Comparison of ENCODE assay signal across 8 cellular contexts in genomic region chr1:167936068-167936929, GRCh38. TPM values are rescaled to one million over a fixed set of nuclear protein-coding genes. Genes with fewer than 3 reads are reported as not detected.
DNase-seq lines count a peak whose midpoint lies in the region; ATAC-seq and TF ChIP-seq lines count a peak whose summit lies in the region.

A gene with protein sequence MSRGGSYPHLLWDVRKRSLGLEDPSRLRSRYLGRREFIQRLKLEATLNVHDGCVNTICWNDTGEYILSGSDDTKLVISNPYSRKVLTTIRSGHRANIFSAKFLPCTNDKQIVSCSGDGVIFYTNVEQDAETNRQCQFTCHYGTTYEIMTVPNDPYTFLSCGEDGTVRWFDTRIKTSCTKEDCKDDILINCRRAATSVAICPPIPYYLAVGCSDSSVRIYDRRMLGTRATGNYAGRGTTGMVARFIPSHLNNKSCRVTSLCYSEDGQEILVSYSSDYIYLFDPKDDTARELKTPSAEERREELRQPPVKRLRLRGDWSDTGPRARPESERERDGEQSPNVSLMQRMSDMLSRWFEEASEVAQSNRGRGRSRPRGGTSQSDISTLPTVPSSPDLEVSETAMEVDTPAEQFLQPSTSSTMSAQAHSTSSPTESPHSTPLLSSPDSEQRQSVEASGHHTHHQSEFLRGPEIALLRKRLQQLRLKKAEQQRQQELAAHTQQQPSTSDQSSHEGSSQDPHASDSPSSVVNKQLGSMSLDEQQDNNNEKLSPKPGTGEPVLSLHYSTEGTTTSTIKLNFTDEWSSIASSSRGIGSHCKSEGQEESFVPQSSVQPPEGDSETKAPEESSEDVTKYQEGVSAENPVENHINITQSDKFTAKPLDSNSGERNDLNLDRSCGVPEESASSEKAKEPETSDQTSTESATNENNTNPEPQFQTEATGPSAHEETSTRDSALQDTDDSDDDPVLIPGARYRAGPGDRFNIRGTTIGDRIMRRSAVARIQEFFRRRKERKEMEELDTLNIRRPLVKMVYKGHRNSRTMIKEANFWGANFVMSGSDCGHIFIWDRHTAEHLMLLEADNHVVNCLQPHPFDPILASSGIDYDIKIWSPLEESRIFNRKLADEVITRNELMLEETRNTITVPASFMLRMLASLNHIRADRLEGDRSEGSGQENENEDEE (plus strand): TSS chr1:167936683. CDS start chr1:167936912, 229 bp downstream.

- DNase-seq in DMS153 (lab: John Stamatoyannopoulos, UW): peak; percentile 99
- DNase-seq in Jurkat, Clone E6-1 (ENCODE audit: low read depth, low spot score): peak; percentile 98
- DNase-seq in PC-9: peak; percentile 93 to 97
- peak; percentile 96 for DNase-seq in activated T-cell treated with anti-CD3 and anti-CD28 coated beads, Interleukin-2, amount 50 U/mL, for 1 hour
- DNase-seq in epithelial cell of proximal tubule (ENCODE audit: low read depth): peak; percentile 90
- peak; percentile 97 for DNase-seq in mucosa of gallbladder (ENCODE audit: low spot score)
- DNase-seq in stimulated activated CD8-positive, alpha-beta memory T cell treated with anti-CD3 and anti-CD28 coated beads, Interleukin-4, amount 100 ng/mL, for 4 hours (ENCODE audit: low read depth in 2 of 2, low spot score in 1 of 2): peak; percentile 85 to 92

- H3K9me3 ChIP-seq in PC-9 (ENCODE audit: insufficient read depth, low read depth): no peaks in the 10 kb centered on the region

- ATAC-seq in GM21619 (IDR thresholded peaks at IDR 0.05; ENCODE audit: unreplicated experiment): peak; percentile 71

- H3F3A ChIP-seq in PC-9 (ENCODE audit: insufficient read depth, low read depth): peaks cover 13% of the 10 kb centered on the region; the same call in 1 of the 2 replicates

- peaks cover 82% of the 10 kb centered on the region for H3K79me2 ChIP-seq in PC-9 (ENCODE audit: low read depth)

- intact Hi-C loops in PC-9 (cut with micrococcal nuclease; ENCODE audit: unreplicated experiment): loop anchor here (1.0 to 10.0 kb wide), 5 partner anchors 116 to 711 kb away; partner anchors contain the start of genes MPZL1 and POU2F1

- H3K4me2 ChIP-seq in PC-9: peak within 1 kb of the TSS; percentile 91

- CTCF ChIA-PET in PC-9 (lab: Charles Lee): no interaction called here

- no peaks in the 10 kb centered on the region for H4K20me1 ChIP-seq in PC-9 (ENCODE audit: insufficient read depth)

- H3K27me3 ChIP-seq in PC-9 (ENCODE audit: insufficient read depth, low read depth): no peaks in the 10 kb centered on the region

- TF ChIP-seq CTCF in PC-9 (conservative IDR thresholded peaks at IDR 0.05) (no peak), epithelial cell of proximal tubule (conservative IDR thresholded peaks at IDR 0.05; ENCODE audit: low read depth, low read length) (no peak)

- H3K27ac ChIP-seq in PC-9: peak within 1 kb of the TSS; percentile 94

- H3K36me3 ChIP-seq in PC-9 (ENCODE audit: low read depth): no peaks in the 10 kb centered on the region

- POLR2A ChIA-PET in PC-9 (lab: Charles Lee; ENCODE audit: unreplicated experiment): interaction anchor here (0.6 to 1.0 kb wide), 5 partner anchors 116 to 1011 kb away, joined by 3 to 6 read pairs (median 5); partner anchors contain the start of gene POU2F1

- BruUV-seq in PC-9 (replicated peaks; lab: Mats Ljungman, UMichigan): no TSS peak

- H3K4me1 ChIP-seq in PC-9 (replicated peaks; ENCODE audit: insufficient read depth): peaks cover 36% of the 10 kb centered on the region

- H3K9me2 ChIP-seq in PC-9 (ENCODE audit: insufficient read depth): no peaks in the 10 kb centered on the region

- peak within 1 kb of the TSS; percentile 82 for H3K4me3 ChIP-seq in Jurkat, Clone E6-1 (ENCODE audit: low read length)
- H3K4me3 ChIP-seq in PC-9: peak within 1 kb of the TSS; percentile 82
- H3K4me3 ChIP-seq in epithelial cell of proximal tubule (ENCODE audit: low read depth, low read length): peak within 1 kb of the TSS; percentile 86

- H2AFZ ChIP-seq in PC-9: peak within 1 kb of the TSS; percentile 90

RNA-seq across cellular contexts. Expression of the gene that starts here (rescaled TPM):
- 54.7 TPM for polyA plus RNA-seq in Jurkat, Clone E6-1 (2012; ENCODE audit: insufficient read depth, insufficient read length)
- total RNA-seq in PC-9 (2021): 51.8 and 77.4 TPM in 2 replicates
- total RNA-seq in epithelial cell of proximal tubule: 35.5 and 37.5 TPM in 2 replicates
- total RNA-seq in mucosa of gallbladder: 63.9 TPM

Comparison
In these comparisons a context has a peak if more than half of its experiments do, and no peak if none do; other contexts are left out.
1. Peak in every context shown above with its lines: DNase-seq, ATAC-seq, H3K4me3 ChIP-seq and H3K27ac ChIP-seq.